1 cellular context compared by ENCODE assay signal in the genomic region with DNA sequence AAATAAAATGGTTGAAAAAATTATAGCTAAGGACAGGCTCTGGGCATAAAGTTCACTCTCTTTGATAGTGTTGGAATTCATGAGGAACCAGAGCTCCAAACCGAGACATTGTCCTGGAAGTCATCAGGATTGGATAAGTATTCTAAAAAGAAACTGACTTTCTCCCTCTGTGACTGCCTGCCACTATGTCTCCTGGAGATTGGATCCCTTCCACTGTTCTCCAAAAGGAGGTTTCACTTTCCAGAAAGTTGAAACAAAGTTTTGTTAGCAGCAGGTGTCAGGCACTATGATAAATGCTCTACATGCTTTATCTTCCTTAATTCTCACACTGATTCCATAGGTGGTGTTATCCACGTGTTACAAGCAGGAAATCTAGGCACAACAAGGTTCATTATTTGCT.
TF ChIP-seq lines count a peak whose summit lies in the region.

No MANE protein-coding gene starts in this region.

TF ChIP-seq in HepG2, 621 proteins besides CTCF, POLR2A, EP300 and RAD21 (continued from another document):
- TF ChIP-seq, protein P1, sequence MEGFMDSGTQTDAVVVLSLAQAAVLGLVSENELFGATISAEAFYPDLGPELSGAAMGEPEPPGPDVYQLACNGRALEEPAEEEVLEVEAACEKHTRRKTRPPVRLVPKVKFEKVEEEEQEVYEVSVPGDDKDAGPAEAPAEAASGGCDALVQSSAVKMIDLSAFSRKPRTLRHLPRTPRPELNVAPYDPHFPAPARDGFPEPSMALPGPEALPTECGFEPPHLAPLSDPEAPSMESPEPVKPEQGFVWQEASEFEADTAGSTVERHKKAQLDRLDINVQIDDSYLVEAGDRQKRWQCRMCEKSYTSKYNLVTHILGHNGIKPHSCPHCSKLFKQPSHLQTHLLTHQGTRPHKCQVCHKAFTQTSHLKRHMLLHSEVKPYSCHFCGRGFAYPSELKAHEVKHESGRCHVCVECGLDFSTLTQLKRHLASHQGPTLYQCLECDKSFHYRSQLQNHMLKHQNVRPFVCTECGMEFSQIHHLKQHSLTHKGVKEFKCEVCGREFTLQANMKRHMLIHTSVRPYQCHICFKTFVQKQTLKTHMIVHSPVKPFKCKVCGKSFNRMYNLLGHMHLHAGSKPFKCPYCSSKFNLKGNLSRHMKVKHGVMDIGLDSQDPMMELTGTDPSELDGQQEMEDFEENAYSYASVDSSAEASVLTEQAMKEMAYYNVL (CRISPR knock-in tag; IDR thresholded peaks at IDR 0.05; ENCODE audit: borderline replicate concordance), result no peak
- TF ChIP-seq RNF2 (conservative IDR thresholded peaks at IDR 0.05; ENCODE audit: low read depth), result no peak
